In the genomic region with DNA sequence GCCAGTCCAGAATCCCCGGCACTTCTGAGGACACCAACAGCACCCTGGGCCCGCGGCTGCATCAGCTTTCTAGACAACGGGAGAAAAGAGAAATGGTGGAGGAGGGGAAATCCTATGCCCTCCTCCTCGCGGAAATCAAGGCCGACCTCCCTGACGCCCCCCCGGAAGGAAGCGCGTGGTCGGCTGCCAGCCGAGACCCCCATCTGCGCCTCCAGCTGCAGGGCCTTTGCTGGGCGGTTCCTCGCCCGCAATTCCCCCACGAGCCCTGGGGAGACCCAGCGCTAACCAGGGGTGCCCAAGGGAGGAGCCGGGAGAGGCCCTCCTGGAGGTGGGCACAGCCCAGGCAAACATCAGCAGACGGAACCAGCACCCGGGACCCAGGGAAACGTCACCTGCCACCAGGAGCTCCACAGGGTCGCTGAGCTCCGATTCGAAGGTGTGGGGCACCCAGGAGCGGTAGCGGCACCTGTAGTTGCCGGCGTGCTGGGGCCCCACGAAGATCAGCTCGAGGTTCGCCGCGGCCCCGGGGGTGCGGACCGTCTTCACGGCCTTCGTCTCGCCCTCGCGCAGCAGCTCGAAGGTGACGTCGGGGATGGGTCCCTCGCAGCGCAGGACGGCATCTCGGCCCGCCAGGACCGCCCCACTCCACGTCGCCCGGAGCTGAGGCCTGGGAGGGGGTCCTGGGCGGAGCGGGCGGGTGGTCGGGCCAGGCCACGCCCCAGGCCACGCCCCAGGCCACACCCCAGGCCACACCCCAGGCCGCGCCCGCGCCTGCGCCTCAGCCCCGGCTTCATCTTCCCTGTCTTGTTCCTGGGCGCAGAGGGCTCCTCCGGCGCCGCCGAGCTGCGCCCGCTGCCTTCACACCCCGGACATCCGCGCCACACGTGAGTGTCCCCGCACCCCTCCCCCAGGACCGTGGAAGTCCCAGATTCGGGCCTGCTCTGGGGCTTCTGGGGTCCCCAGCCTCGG, we compare ENCODE assay signal across 8 cellular contexts.
DNase-seq lines count a peak whose midpoint lies in the region; ATAC-seq and TF ChIP-seq lines count a peak whose summit lies in the region.

No MANE protein-coding gene starts in this region.

- peak overlapping the region; percentile 72 for H3K4me3 ChIP-seq in endocrine pancreas (ENCODE audit: control insufficient read depth, insufficient read depth, low read length)

- H3K9me3 ChIP-seq in endocrine pancreas (ENCODE audit: control insufficient read depth, low read length) = no peaks in the 10 kb centered on the region

- DNase-seq in AG09319 (ENCODE audit: extremely low read depth, low read depth) (peak; percentile 44), NCI-H69 (lab: John Stamatoyannopoulos, UW) (peak; percentile 91), middle frontal gyrus (ENCODE audit: extremely low spot score, low spot score) (peak; percentile 54)
- DNase-seq in activated CD8-positive, alpha-beta memory T cell treated with anti-CD3 and anti-CD28 coated beads for 4 hours (ENCODE audit: low read depth in 2 of 2) = peak; percentile 43 to 46
- DNase-seq in stimulated activated CD8-positive, alpha-beta memory T cell treated with anti-CD3 and anti-CD28 coated beads, Interleukin-2, amount 100 ng/mL, for 48 hours (ENCODE audit: low read depth in 2 of 2) = peak; percentile 59 to 70

- peak overlapping the region; percentile 79 for H3K9ac ChIP-seq in endocrine pancreas (ENCODE audit: control insufficient read depth, insufficient read depth, low read length)

- H3K36me3 ChIP-seq in endocrine pancreas (ENCODE audit: control insufficient read depth, insufficient read depth, low read length) = no peaks in the 10 kb centered on the region

- ATAC-seq in GM18909 (IDR thresholded peaks at IDR 0.05; ENCODE audit: poor library complexity, unreplicated experiment) = peak; percentile 82
- peak; percentile 78 for ATAC-seq in HG03139 (IDR thresholded peaks at IDR 0.05; ENCODE audit: unreplicated experiment)

- H3K4me1 ChIP-seq in endocrine pancreas (ENCODE audit: control insufficient read depth, insufficient read depth, low read length) = no peaks in the 10 kb centered on the region

- H3K27me3 ChIP-seq in endocrine pancreas (ENCODE audit: control insufficient read depth, insufficient read depth, low read length) = no peaks in the 10 kb centered on the region

- TF ChIP-seq CTCF in AG09319 (IDR thresholded peaks at IDR 0.05; ENCODE audit: low read depth, low read length) = no peak

Comparison
In these comparisons a context has a peak if more than half of its experiments do, and no peak if none do; other contexts are left out.
1. Peak in every context shown above with its lines: DNase-seq, ATAC-seq and H3K4me3 ChIP-seq.